Comparison of ENCODE assay signal across 8 cellular contexts in genomic region chr6:114096553-114097172, GRCh38.
DNase-seq lines count a peak whose midpoint lies in the region; ATAC-seq, FAIRE-seq and TF ChIP-seq lines count a peak whose summit lies in the region.

No MANE protein-coding gene starts in this region.

- BruUV-seq in PC-9 (replicated peaks; lab: Mats Ljungman, UMichigan): no TSS peak
- no TSS peak for BruUV-seq in endothelial cell of umbilical vein (replicated peaks; lab: Mats Ljungman, UMichigan)

- no peaks in the 10 kb centered on the region for H3K9me1 ChIP-seq in endothelial cell of umbilical vein (replicated peaks; ENCODE audit: control insufficient read depth, extremely low read depth, insufficient read depth, low read length)

- no peaks in the 10 kb centered on the region; the same call in 1 of the 2 replicates for H3K27me3 ChIP-seq in GM06990 (replicated peaks; ENCODE audit: control insufficient read depth, insufficient read depth, low read length)
- no peaks in the 10 kb centered on the region for H3K27me3 ChIP-seq in PC-9 (ENCODE audit: insufficient read depth, low read depth)
- peaks cover 6% of the 10 kb centered on the region in 2 experiments for H3K27me3 ChIP-seq in endothelial cell of umbilical vein (ENCODE audit: control insufficient read depth in 2 of 2, insufficient read depth in 2 of 2, low read length in 2 of 2)
- H3K27me3 ChIP-seq in psoas muscle (ENCODE audit: insufficient read depth in 3 of 3, low read length in 2 of 3): no peaks in the 10 kb centered on the region

- H3K4me2 ChIP-seq in PC-9 (no peak overlapping the region), endothelial cell of umbilical vein (ENCODE audit: insufficient read depth, low read length) (no peak overlapping the region)

- H3F3A ChIP-seq in PC-9 (ENCODE audit: insufficient read depth, low read depth): no peaks in the 10 kb centered on the region

- 6 to 15% (median 8%) methylated on average over 2 of the region's 2 CpGs for WGBS in psoas muscle, 3 donors

- DNase-seq in AG08396 (ENCODE audit: low spot score) (peak; percentile 19), GM06990 (ENCODE audit: extremely low read depth, insufficient read length) (no peak), PC-9 (no peak), endothelial cell of umbilical vein (ENCODE audit: low read depth, low spot score) (peak; percentile 30), psoas muscle (no peak)

- H4K20me1 ChIP-seq in PC-9 (ENCODE audit: insufficient read depth) (no peaks in the 10 kb centered on the region), endothelial cell of umbilical vein (replicated peaks; ENCODE audit: control insufficient read depth, extremely low read depth, insufficient read depth, low read length) (no peaks in the 10 kb centered on the region)

- no peak overlapping the region for H2AFZ ChIP-seq in PC-9
- no peak overlapping the region for H2AFZ ChIP-seq in endothelial cell of umbilical vein (ENCODE audit: low read depth, low read length)

- dilution Hi-C loops in endothelial cell of umbilical vein (cut with MboI; ENCODE audit: extremely low pct_ligation_motif_present, low sequenced_read_pairs): no loop called here

- FAIRE-seq in endothelial cell of umbilical vein (lab: Jason Lieb, UNC): no peak

- no peak overlapping the region for H3K4me3 ChIP-seq in GM06990 (replicated peaks; ENCODE audit: low read depth, low read length)
- H3K4me3 ChIP-seq in PC-9: no peak overlapping the region
- H3K4me3 ChIP-seq in endothelial cell of umbilical vein (replicated peaks in 1 of 3; ENCODE audit: insufficient read depth in 1 of 3, low read depth in 1 of 3, low read length in 3 of 3): no peak overlapping the region
- no peak overlapping the region for H3K4me3 ChIP-seq in psoas muscle

- H3K9ac ChIP-seq in endothelial cell of umbilical vein (replicated peaks; ENCODE audit: extremely low read depth, insufficient read depth, low read length): no peak overlapping the region

- ATAC-seq in HG03159 (IDR thresholded peaks at IDR 0.05; ENCODE audit: unreplicated experiment): peak; percentile 74
- ATAC-seq in psoas muscle: peak in 3 of 4 donors; percentile 50 to 58 (median 53)
- no peak for ATAC-seq in HG03025 (IDR thresholded peaks at IDR 0.05; ENCODE audit: low FRiP score, unreplicated experiment)
- no peak for ATAC-seq in GM21737 (IDR thresholded peaks at IDR 0.05; ENCODE audit: unreplicated experiment)

- CTCF ChIA-PET in PC-9 (lab: Charles Lee): interaction anchor here (0.7 kb wide), 1 partner anchor 124 kb away, joined by 3 read pairs; no protein-coding TSS in a partner anchor
- CTCF ChIA-PET in endothelial cell of umbilical vein (lab: Charles Lee): interaction anchor here (0.9 to 1.6 kb wide), 3 partner anchors 9 to 95 kb away, joined by 3 to 9 read pairs (median 3); no protein-coding TSS in a partner anchor

- H3K4me1 ChIP-seq in PC-9 (replicated peaks; ENCODE audit: insufficient read depth) (no peaks in the 10 kb centered on the region), endothelial cell of umbilical vein (ENCODE audit: control insufficient read depth, extremely low read depth, insufficient read depth, low read length) (peaks cover 3% of the 10 kb centered on the region), psoas muscle (no peaks in the 10 kb centered on the region)

- no peaks in the 10 kb centered on the region for H3K9me2 ChIP-seq in PC-9 (ENCODE audit: insufficient read depth)

- H3K79me2 ChIP-seq in PC-9 (ENCODE audit: low read depth): no peaks in the 10 kb centered on the region
- H3K79me2 ChIP-seq in endothelial cell of umbilical vein (ENCODE audit: control insufficient read depth, insufficient read depth, low read length): no peaks in the 10 kb centered on the region

- no peaks in the 10 kb centered on the region for H3K9me3 ChIP-seq in PC-9 (ENCODE audit: insufficient read depth, low read depth)
- no peaks in the 10 kb centered on the region for H3K9me3 ChIP-seq in endothelial cell of umbilical vein (replicated peaks; ENCODE audit: control insufficient read depth, insufficient read depth, low read length)
- no peaks in the 10 kb centered on the region for H3K9me3 ChIP-seq in psoas muscle

- POLR2A ChIA-PET in PC-9 (lab: Charles Lee; ENCODE audit: unreplicated experiment): no interaction called here
- POLR2A ChIA-PET in endothelial cell of umbilical vein (lab: Charles Lee): no interaction called here

- peak; percentile 67 for TF ChIP-seq CTCF in GM06990 (IDR thresholded peaks at IDR 0.05; ENCODE audit: insufficient read depth, low read length, poor library complexity, severe bottlenecking)
- TF ChIP-seq CTCF in PC-9 (conservative IDR thresholded peaks at IDR 0.05): peak; percentile 99
- TF ChIP-seq CTCF in endothelial cell of umbilical vein (IDR thresholded peaks at IDR 0.05; ENCODE audit: extremely low read depth in 1 of 2, insufficient read depth in 1 of 2, low read depth in 1 of 2, low read length in 2 of 2): peak; percentile 55 to 56
- peak; percentile 79 for TF ChIP-seq CTCF in psoas muscle (IDR thresholded peaks at IDR 0.05)

- H3K36me3 ChIP-seq in GM06990 (ENCODE audit: control insufficient read depth, insufficient read depth, low read length) (no peaks in the 10 kb centered on the region), PC-9 (ENCODE audit: low read depth) (no peaks in the 10 kb centered on the region), endothelial cell of umbilical vein (ENCODE audit: control insufficient read depth in 2 of 2, extremely low read depth in 1 of 2, insufficient read depth in 2 of 2, low read length in 2 of 2) (no peaks in the 10 kb centered on the region), psoas muscle (ENCODE audit: insufficient read depth in 1 of 2, low read depth in 1 of 2) (no peaks in the 10 kb centered on the region)

- no peak for TF ChIP-seq POLR2A in endothelial cell of umbilical vein (IDR thresholded peaks at IDR 0.05; ENCODE audit: low read depth, low read length)

- intact Hi-C loops in PC-9 (cut with micrococcal nuclease; ENCODE audit: unreplicated experiment): loop anchor here (1.0 to 5.0 kb wide), 3 partner anchors 101 to 651 kb away; no protein-coding TSS in a partner anchor
- intact Hi-C loops in endothelial cell of umbilical vein (cut with micrococcal nuclease): no loop called here
- intact Hi-C loops in psoas muscle (cut with DNase I): loop anchor here (5.0 kb wide), 1 partner anchor 206 kb away; no protein-coding TSS in a partner anchor

- no peak overlapping the region for H3K27ac ChIP-seq in PC-9
- H3K27ac ChIP-seq in endothelial cell of umbilical vein (ENCODE audit: insufficient read depth, low read depth, low read length): no peak overlapping the region
- no peak overlapping the region for H3K27ac ChIP-seq in psoas muscle

TF ChIP-seq in endothelial cell of umbilical vein, 7 proteins besides CTCF, POLR2A, EP300 and RAD21:
- no peak for TF ChIP-seq JUN (IDR thresholded peaks at IDR 0.05; ENCODE audit: borderline replicate concordance, insufficient read depth, insufficient read length, low read depth)
- TF ChIP-seq FOS (IDR thresholded peaks at IDR 0.05; ENCODE audit: borderline replicate concordance, insufficient read depth, low read length): no peak
- TF ChIP-seq POLR2AphosphoS5 (IDR thresholded peaks at IDR 0.05; ENCODE audit: insufficient read depth, low read depth, low read length): no peak
- TF ChIP-seq MAX (IDR thresholded peaks at IDR 0.05; ENCODE audit: insufficient read depth, insufficient read length): no peak
- no peak for TF ChIP-seq EZH2 (IDR thresholded peaks at IDR 0.05; ENCODE audit: borderline replicate concordance, low read depth, low read length, severe bottlenecking)
- no peak for TF ChIP-seq GATA2 (IDR thresholded peaks at IDR 0.05; ENCODE audit: insufficient read depth, insufficient read length, low read depth, low read length)
- no peak for TF ChIP-seq MYC (IDR thresholded peaks at IDR 0.05; ENCODE audit: low read depth, low read length)

Comparison
In these comparisons a context has a peak if more than half of its experiments do, and no peak if none do; other contexts are left out.
1. DNase-seq: peak in AG08396 (single experiment) and endothelial cell of umbilical vein (single experiment); none in GM06990 (single experiment), PC-9 (0 of 2) and psoas muscle (0 of 2).
2. ATAC-seq: peak in HG03159 (single experiment) and psoas muscle (3 of 4); none in HG03025 (single experiment) and GM21737 (single experiment).
3. Peak in every context shown above with its lines, with median percentiles within 50 percentile points of each other: CTCF ChIP-seq.